ENCODE assay signal across 8 cellular contexts in genomic region chr5:37933586-37933985, GRCh38.
"Had no signal": no experiment of that assay in that cellular context is flagged by ENCODE, and none has a peak within 500 bp of the region (broad histone marks: within the 10 kb centered on the region; RNA-seq: fewer than 3 reads in every experiment).

No MANE protein-coding gene starts in this region.

- FAIRE-seq: H1, H54, HTR-8/SVneo, K562 had no signal

- H2AFZ ChIP-seq: GM23338 had no signal

- H3K4me3 ChIP-seq: GM23338, K562 had no signal

- DNase-seq: H9, HCEC 1CT, IMR-90 had no signal

- ATAC-seq: GM23338, K562 had no signal

- H3K4me2 ChIP-seq: GM23338 had no signal
